Comparison of ENCODE assay signal across 1 cellular context in the genomic region with DNA sequence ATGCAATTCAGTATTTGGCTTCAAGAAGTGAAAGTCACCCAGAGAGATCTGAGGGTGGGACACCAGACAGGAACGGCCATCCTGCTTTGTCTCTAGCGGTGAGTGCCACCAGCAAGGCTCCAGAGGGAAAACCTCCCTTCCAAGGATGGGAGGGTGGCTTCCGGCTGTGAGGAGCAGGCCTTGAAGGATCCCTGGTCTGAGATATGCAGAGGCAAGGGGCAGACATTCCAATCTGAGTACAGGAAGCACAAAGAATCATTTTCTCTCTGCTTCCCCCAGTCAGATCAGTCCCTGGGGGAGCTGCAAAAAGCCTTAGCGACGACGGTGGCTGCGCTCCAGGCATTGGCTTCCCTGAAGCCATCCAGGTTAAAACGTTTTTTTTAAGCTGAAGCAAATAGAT.
TF ChIP-seq lines count a peak whose summit lies in the region.

No MANE protein-coding gene starts in this region.

TF ChIP-seq in GM23338, 12 proteins besides CTCF, POLR2A, EP300 and RAD21:
- TF ChIP-seq, protein P1, sequence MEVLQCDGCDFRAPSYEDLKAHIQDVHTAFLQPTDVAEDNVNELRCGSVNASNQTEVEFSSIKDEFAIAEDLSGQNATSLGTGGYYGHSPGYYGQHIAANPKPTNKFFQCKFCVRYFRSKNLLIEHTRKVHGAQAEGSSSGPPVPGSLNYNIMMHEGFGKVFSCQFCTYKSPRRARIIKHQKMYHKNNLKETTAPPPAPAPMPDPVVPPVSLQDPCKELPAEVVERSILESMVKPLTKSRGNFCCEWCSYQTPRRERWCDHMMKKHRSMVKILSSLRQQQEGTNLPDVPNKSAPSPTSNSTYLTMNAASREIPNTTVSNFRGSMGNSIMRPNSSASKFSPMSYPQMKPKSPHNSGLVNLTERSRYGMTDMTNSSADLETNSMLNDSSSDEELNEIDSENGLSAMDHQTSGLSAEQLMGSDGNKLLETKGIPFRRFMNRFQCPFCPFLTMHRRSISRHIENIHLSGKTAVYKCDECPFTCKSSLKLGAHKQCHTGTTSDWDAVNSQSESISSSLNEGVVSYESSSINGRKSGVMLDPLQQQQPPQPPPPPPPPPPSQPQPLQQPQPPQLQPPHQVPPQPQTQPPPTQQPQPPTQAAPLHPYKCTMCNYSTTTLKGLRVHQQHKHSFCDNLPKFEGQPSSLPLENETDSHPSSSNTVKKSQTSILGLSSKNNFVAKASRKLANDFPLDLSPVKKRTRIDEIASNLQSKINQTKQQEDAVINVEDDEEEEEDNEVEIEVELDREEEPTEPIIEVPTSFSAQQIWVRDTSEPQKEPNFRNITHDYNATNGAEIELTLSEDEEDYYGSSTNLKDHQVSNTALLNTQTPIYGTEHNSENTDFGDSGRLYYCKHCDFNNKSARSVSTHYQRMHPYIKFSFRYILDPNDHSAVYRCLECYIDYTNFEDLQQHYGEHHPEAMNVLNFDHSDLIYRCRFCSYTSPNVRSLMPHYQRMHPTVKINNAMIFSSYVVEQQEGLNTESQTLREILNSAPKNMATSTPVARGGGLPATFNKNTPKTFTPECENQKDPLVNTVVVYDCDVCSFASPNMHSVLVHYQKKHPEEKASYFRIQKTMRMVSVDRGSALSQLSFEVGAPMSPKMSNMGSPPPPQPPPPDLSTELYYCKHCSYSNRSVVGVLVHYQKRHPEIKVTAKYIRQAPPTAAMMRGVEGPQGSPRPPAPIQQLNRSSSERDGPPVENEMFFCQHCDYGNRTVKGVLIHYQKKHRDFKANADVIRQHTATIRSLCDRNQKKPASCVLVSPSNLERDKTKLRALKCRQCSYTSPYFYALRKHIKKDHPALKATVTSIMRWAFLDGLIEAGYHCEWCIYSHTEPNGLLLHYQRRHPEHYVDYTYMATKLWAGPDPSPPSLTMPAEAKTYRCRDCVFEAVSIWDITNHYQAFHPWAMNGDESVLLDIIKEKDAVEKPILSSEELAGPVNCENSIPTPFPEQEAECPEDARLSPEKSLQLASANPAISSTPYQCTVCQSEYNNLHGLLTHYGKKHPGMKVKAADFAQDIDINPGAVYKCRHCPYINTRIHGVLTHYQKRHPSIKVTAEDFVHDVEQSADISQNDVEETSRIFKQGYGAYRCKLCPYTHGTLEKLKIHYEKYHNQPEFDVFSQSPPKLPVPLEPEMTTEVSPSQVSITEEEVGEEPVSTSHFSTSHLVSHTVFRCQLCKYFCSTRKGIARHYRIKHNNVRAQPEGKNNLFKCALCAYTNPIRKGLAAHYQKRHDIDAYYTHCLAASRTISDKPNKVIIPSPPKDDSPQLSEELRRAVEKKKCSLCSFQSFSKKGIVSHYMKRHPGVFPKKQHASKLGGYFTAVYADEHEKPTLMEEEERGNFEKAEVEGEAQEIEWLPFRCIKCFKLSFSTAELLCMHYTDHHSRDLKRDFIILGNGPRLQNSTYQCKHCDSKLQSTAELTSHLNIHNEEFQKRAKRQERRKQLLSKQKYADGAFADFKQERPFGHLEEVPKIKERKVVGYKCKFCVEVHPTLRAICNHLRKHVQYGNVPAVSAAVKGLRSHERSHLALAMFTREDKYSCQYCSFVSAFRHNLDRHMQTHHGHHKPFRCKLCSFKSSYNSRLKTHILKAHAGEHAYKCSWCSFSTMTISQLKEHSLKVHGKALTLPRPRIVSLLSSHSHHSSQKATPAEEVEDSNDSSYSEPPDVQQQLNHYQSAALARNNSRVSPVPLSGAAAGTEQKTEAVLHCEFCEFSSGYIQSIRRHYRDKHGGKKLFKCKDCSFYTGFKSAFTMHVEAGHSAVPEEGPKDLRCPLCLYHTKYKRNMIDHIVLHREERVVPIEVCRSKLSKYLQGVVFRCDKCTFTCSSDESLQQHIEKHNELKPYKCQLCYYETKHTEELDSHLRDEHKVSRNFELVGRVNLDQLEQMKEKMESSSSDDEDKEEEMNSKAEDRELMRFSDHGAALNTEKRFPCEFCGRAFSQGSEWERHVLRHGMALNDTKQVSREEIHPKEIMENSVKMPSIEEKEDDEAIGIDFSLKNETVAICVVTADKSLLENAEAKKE (CRISPR knock-in tag; IDR thresholded peaks at IDR 0.05) = no peak
- TF ChIP-seq EZH2phosphoT487 (IDR thresholded peaks at IDR 0.05; ENCODE audit: unreplicated experiment) (no peak), ZNF114 (CRISPR knock-in tag; IDR thresholded peaks at IDR 0.05) (no peak), POLR2AphosphoS5 (IDR thresholded peaks at IDR 0.05; ENCODE audit: low read depth) (no peak), STAT1 (IDR thresholded peaks at IDR 0.05; ENCODE audit: unreplicated experiment) (no peak), EZH2 (IDR thresholded peaks at IDR 0.05; ENCODE audit: low read depth, unreplicated experiment) (no peak), ZNF331 (CRISPR knock-in tag; IDR thresholded peaks at IDR 0.05; ENCODE audit: low read depth) (no peak), JUNB (IDR thresholded peaks at IDR 0.05; ENCODE audit: unreplicated experiment) (no peak), NANOG (IDR thresholded peaks at IDR 0.05; ENCODE audit: borderline replicate concordance) (no peak), CREB1 (CRISPR knock-in tag; IDR thresholded peaks at IDR 0.05; ENCODE audit: low read depth) (no peak)
- TF ChIP-seq, protein P2, sequence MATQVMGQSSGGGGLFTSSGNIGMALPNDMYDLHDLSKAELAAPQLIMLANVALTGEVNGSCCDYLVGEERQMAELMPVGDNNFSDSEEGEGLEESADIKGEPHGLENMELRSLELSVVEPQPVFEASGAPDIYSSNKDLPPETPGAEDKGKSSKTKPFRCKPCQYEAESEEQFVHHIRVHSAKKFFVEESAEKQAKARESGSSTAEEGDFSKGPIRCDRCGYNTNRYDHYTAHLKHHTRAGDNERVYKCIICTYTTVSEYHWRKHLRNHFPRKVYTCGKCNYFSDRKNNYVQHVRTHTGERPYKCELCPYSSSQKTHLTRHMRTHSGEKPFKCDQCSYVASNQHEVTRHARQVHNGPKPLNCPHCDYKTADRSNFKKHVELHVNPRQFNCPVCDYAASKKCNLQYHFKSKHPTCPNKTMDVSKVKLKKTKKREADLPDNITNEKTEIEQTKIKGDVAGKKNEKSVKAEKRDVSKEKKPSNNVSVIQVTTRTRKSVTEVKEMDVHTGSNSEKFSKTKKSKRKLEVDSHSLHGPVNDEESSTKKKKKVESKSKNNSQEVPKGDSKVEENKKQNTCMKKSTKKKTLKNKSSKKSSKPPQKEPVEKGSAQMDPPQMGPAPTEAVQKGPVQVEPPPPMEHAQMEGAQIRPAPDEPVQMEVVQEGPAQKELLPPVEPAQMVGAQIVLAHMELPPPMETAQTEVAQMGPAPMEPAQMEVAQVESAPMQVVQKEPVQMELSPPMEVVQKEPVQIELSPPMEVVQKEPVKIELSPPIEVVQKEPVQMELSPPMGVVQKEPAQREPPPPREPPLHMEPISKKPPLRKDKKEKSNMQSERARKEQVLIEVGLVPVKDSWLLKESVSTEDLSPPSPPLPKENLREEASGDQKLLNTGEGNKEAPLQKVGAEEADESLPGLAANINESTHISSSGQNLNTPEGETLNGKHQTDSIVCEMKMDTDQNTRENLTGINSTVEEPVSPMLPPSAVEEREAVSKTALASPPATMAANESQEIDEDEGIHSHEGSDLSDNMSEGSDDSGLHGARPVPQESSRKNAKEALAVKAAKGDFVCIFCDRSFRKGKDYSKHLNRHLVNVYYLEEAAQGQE (IDR thresholded peaks at IDR 0.05; ENCODE audit: unreplicated experiment) = no peak
- TF ChIP-seq, protein P3, sequence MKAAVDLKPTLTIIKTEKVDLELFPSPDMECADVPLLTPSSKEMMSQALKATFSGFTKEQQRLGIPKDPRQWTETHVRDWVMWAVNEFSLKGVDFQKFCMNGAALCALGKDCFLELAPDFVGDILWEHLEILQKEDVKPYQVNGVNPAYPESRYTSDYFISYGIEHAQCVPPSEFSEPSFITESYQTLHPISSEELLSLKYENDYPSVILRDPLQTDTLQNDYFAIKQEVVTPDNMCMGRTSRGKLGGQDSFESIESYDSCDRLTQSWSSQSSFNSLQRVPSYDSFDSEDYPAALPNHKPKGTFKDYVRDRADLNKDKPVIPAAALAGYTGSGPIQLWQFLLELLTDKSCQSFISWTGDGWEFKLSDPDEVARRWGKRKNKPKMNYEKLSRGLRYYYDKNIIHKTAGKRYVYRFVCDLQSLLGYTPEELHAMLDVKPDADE (IDR thresholded peaks at IDR 0.05) = no peak
